ENCODE assay signal across 26 cellular contexts in genomic region chr13:70527553-70527952, GRCh38.
"Had no signal": no experiment of that assay in that cellular context is flagged by ENCODE, and none has a peak within 500 bp of the region (broad histone marks: within the 10 kb centered on the region; RNA-seq: fewer than 3 reads in every experiment).

No MANE protein-coding gene starts in this region.

- ATAC-seq: activated CD4-positive, CD25-positive, alpha-beta regulatory T cell treated with anti-CD3 and anti-CD28 coated beads, Interleukin-2, amount 50 U/mL, for 24 hours; left cardiac atrium; psoas muscle; stimulated activated memory B cell treated with anti-CD40 and anti-IgM and Interleukin-4, amounts not matched to agents 10 μg/mL and 1 μg/mL and 100 μg/mL, for 72 hours; stimulated activated naive CD8-positive, alpha-beta T cell treated with anti-CD3 and anti-CD28 coated beads, Interleukin-15, amount 100 ng/mL, for 72 hours had no signal

- H3K9me3 ChIP-seq: psoas muscle, sigmoid colon, uterus had no signal

- DNase-seq: activated CD4-positive, alpha-beta T cell treated with anti-CD3 and anti-CD28 coated beads for 48 hours; activated CD4-positive, alpha-beta T cell treated with anti-CD3 and anti-CD28 coated beads, Interleukin-2, amount 50 U/mL, for 48 hours; activated CD8-positive, alpha-beta memory T cell treated with anti-CD3 and anti-CD28 coated beads for 24 hours; activated gamma-delta T cell; activated naive CD4-positive, alpha-beta T cell treated with anti-CD3 and anti-CD28 coated beads, Interleukin-2, amount 10 ng/mL, durations not matched to agents 7 days and 5 days; activated naive CD8-positive, alpha-beta T cell treated with anti-CD3 and anti-CD28 coated beads, Interleukin-2, amount 10 ng/mL, durations not matched to agents 7 days and 5 days; activated T-cell treated with anti-CD3 and anti-CD28 coated beads, Interleukin-2, amount 50 U/mL, for 1 hour; amniotic stem cell; central memory CD4-positive, alpha-beta T cell; hippocampal formation; left cardiac atrium; naive B cell; nucleus accumbens; psoas muscle; sigmoid colon; small intestine; stimulated activated CD4-positive, alpha-beta T cell treated with anti-CD3 and anti-CD28 coated beads, Interleukin-4, amount 100 ng/mL, for 24 hours; stimulated activated CD8-positive, alpha-beta memory T cell treated with anti-CD3 and anti-CD28 coated beads, Interleukin-4, amount 100 ng/mL, for 48 hours; stimulated activated naive CD8-positive, alpha-beta T cell treated with anti-CD3 and anti-CD28 coated beads, Interleukin-15, amount 100 ng/mL, for 72 hours; substantia nigra; T-helper 9 cell; uterus had no signal

- H3K4me3 ChIP-seq: psoas muscle, sigmoid colon, uterus had no signal

- H3K36me3 ChIP-seq: sigmoid colon, uterus had no signal

- H3K27ac ChIP-seq: parathyroid adenoma, psoas muscle, sigmoid colon, uterus, VCaP had no signal

- H3K27me3 ChIP-seq: sigmoid colon, uterus had no signal
